18 cellular contexts compared by ENCODE assay signal in genomic region chr2:6358985-6359384, GRCh38.
DNase-seq lines count a peak whose midpoint lies in the region; ATAC-seq, FAIRE-seq and TF ChIP-seq lines count a peak whose summit lies in the region.
"Had no signal": no experiment of that assay in that cellular context is flagged by ENCODE, and none has a peak within 500 bp of the region (broad histone marks: within the 10 kb centered on the region; RNA-seq: fewer than 3 reads in every experiment).

No MANE protein-coding gene starts in this region.

- no peaks in the 10 kb centered on the region for H3K36me3 Mint-ChIP-seq in CD8-positive, alpha-beta T cell
- H3K36me3 Mint-ChIP-seq: CD4-positive, alpha-beta memory T cell had no signal

- TF ChIP-seq CTCF in A549 (IDR thresholded peaks at IDR 0.05) (no peak), upper lobe of right lung (IDR thresholded peaks at IDR 0.05) (no peak)
- TF ChIP-seq CTCF in CD8-positive, alpha-beta T cell (IDR thresholded peaks at IDR 0.05): no peak

- ATAC-seq in A549: no peak
- no peak for ATAC-seq in CD8-positive, alpha-beta T cell
- ATAC-seq in upper lobe of right lung: no peak

- no peak overlapping the region for H3K27ac Mint-ChIP-seq in CD8-positive, alpha-beta T cell
- H3K27ac Mint-ChIP-seq: CD4-positive, alpha-beta memory T cell; HFFc6 had no signal

- peak; percentile 2 for DNase-seq in DMS53 (lab: John Stamatoyannopoulos, UW)
- DNase-seq in DMS53 treated with DMSO at 0.1 percent for 48 hours (lab: John Stamatoyannopoulos, UW; ENCODE audit: unreplicated experiment): no peak
- no peak for DNase-seq in A549 (ENCODE audit: low read depth in 1 of 2, low spot score in 1 of 2)
- peak; percentile 89 to 95 for DNase-seq in SJCRH30
- DNase-seq in myocyte (ENCODE audit: low read depth): peak; percentile 27
- no peak for DNase-seq in CD8-positive, alpha-beta T cell
- no peak for DNase-seq in stimulated activated CD4-positive, alpha-beta T cell treated with anti-CD3 and anti-CD28 coated beads, Interleukin-4, amount 100 ng/mL, for 24 hours
- no peak for DNase-seq in upper lobe of right lung
- DNase-seq: AML-193; CD4-positive, alpha-beta memory T cell; COR-L47; DMS153; HCEC 1CT; HFFc6 had no signal

- FAIRE-seq in A549 (lab: Jason Lieb, UNC): no peak
- FAIRE-seq: D721Med had no signal

- no peak for TF ChIP-seq EP300 in A549 (IDR thresholded peaks at IDR 0.05)

- H3K4me1 ChIP-seq in A549 (no peaks in the 10 kb centered on the region), SJCRH30 (peaks cover 31% of the 10 kb centered on the region), upper lobe of right lung (no peaks in the 10 kb centered on the region)
- no peaks in the 10 kb centered on the region for H3K4me1 ChIP-seq in CD8-positive, alpha-beta T cell (ENCODE audit: insufficient read depth, low read length)

- POLR2A ChIA-PET in A549 (lab: Yijun Ruan, JAX): no interaction called here
- POLR2A ChIA-PET in CD8-positive, alpha-beta T cell (lab: Charles Lee): no interaction called here

- TF ChIP-seq POLR2A in A549 (IDR thresholded peaks at IDR 0.05; ENCODE audit: low read length): no peak

- intact Hi-C loops in CD8-positive, alpha-beta T cell (cut with DNase I, micrococcal nuclease): no loop called here
- intact Hi-C loops in upper lobe of right lung (cut with DNase I): loop anchor here (10.0 kb wide), 1 partner anchor 416 kb away; no protein-coding TSS in a partner anchor

- H3K9me3 ChIP-seq in A549 (peaks cover 3% of the 10 kb centered on the region; the same call in 1 of the 3 replicates), SJCRH30 (replicated peaks) (no peaks in the 10 kb centered on the region), upper lobe of right lung (no peaks in the 10 kb centered on the region)
- no peaks in the 10 kb centered on the region for H3K9me3 ChIP-seq in CD8-positive, alpha-beta T cell (ENCODE audit: low read length)
- H3K9me3 ChIP-seq: BLaER1 treated with 17β-estradiol and CSF1 and Interleukin-3, amounts not matched to agents 10 nM and 100 nM had no signal

- no peaks in the 10 kb centered on the region for H3K4me1 Mint-ChIP-seq in CD8-positive, alpha-beta T cell (ENCODE audit: low read depth)
- H3K4me1 Mint-ChIP-seq: CD4-positive, alpha-beta memory T cell had no signal

- TF ChIP-seq RAD21 in A549 (conservative IDR thresholded peaks at IDR 0.05 in 1 of 2, IDR thresholded peaks at IDR 0.05 in 1 of 2): no peak

- H3K27ac ChIP-seq in A549: no peak overlapping the region
- peak overlapping the region; percentile 64 for H3K27ac ChIP-seq in SJCRH30
- H3K27ac ChIP-seq in CD8-positive, alpha-beta T cell (ENCODE audit: low read depth, low read length): no peak overlapping the region
- H3K27ac ChIP-seq in upper lobe of right lung: no peak overlapping the region
- H3K27ac ChIP-seq: 22Rv1; BLaER1 treated with 17β-estradiol and CSF1 and Interleukin-3, amounts not matched to agents 10 nM and 100 nM; HL-60 had no signal

- H3K27me3 ChIP-seq in SJCRH30 (no peaks in the 10 kb centered on the region), upper lobe of right lung (no peaks in the 10 kb centered on the region)
- H3K27me3 ChIP-seq in CD8-positive, alpha-beta T cell (ENCODE audit: insufficient read depth, low read length): no peaks in the 10 kb centered on the region
- H3K27me3 ChIP-seq: BLaER1 treated with 17β-estradiol and CSF1 and Interleukin-3, amounts not matched to agents 10 nM and 100 nM had no signal

- CTCF ChIA-PET in A549 (lab: Yijun Ruan, JAX): interaction anchor here (1.5 kb wide), 1 partner anchor 16 kb away, joined by 3 read pairs; no protein-coding TSS in a partner anchor
- CTCF ChIA-PET in CD8-positive, alpha-beta T cell (lab: Charles Lee): no interaction called here

- H3K36me3 ChIP-seq in SJCRH30: no peaks in the 10 kb centered on the region
- no peaks in the 10 kb centered on the region for H3K36me3 ChIP-seq in CD8-positive, alpha-beta T cell (ENCODE audit: insufficient read depth, low read length)
- H3K36me3 ChIP-seq in upper lobe of right lung: no peaks in the 10 kb centered on the region
- H3K36me3 ChIP-seq: BLaER1 treated with 17β-estradiol and CSF1 and Interleukin-3, amounts not matched to agents 10 nM and 100 nM had no signal

- whole genome bisulfite sequencing in A549 (ENCODE audit: missing lambda C conversion rate): 3% methylated on average over 5 of the region's 5 CpGs

- no peak overlapping the region for H3K4me3 Mint-ChIP-seq in CD8-positive, alpha-beta T cell
- H3K4me3 Mint-ChIP-seq: CD4-positive, alpha-beta memory T cell; HFFc6 had no signal

- no peak overlapping the region for H3K4me2 ChIP-seq in A549

- no peaks in the 10 kb centered on the region for H3K9me3 Mint-ChIP-seq in CD8-positive, alpha-beta T cell

- H3K4me3 ChIP-seq in A549 (no peak overlapping the region), SJCRH30 (no peak overlapping the region), upper lobe of right lung (no peak overlapping the region)
- no peak overlapping the region for H3K4me3 ChIP-seq in CD8-positive, alpha-beta T cell (ENCODE audit: low read depth, low read length)
- H3K4me3 ChIP-seq: BLaER1 treated with 17β-estradiol and CSF1 and Interleukin-3, amounts not matched to agents 10 nM and 100 nM had no signal

- H3K27me3 Mint-ChIP-seq in CD8-positive, alpha-beta T cell (ENCODE audit: low read depth): no peaks in the 10 kb centered on the region
- H3K27me3 Mint-ChIP-seq: CD4-positive, alpha-beta memory T cell had no signal

TF ChIP-seq in A549, 52 proteins besides CTCF, POLR2A, EP300 and RAD21:
- no peak for TF ChIP-seq BHLHE40 (IDR thresholded peaks at IDR 0.05; ENCODE audit: low read depth, low read length)
- TF ChIP-seq FOSL2 (IDR thresholded peaks at IDR 0.05): no peak
- TF ChIP-seq FOSL2 (CRISPR knock-in tag; IDR thresholded peaks at IDR 0.05): no peak
- TF ChIP-seq PHF8 (IDR thresholded peaks at IDR 0.05; ENCODE audit: borderline replicate concordance, low read depth): no peak
- TF ChIP-seq HOXB5 (CRISPR knock-in tag; IDR thresholded peaks at IDR 0.05): no peak
- peak; percentile 59 for TF ChIP-seq MAFK (IDR thresholded peaks at IDR 0.05; ENCODE audit: partially characterized antibody)

Comparison
In these comparisons a context has a peak if more than half of its experiments do, and no peak if none do; other contexts are left out.
1. DNase-seq: peak in DMS53 (single experiment), SJCRH30 (2 of 2) and myocyte (single experiment); none in DMS53 treated with DMSO at 0.1 percent for 48 hours (single experiment), A549 (0 of 2), CD8-positive, alpha-beta T cell (0 of 7), stimulated activated CD4-positive, alpha-beta T cell treated with anti-CD3 and anti-CD28 coated beads, Interleukin-4, amount 100 ng/mL, for 24 hours (single experiment) and upper lobe of right lung (single experiment).